In the genomic region with DNA sequence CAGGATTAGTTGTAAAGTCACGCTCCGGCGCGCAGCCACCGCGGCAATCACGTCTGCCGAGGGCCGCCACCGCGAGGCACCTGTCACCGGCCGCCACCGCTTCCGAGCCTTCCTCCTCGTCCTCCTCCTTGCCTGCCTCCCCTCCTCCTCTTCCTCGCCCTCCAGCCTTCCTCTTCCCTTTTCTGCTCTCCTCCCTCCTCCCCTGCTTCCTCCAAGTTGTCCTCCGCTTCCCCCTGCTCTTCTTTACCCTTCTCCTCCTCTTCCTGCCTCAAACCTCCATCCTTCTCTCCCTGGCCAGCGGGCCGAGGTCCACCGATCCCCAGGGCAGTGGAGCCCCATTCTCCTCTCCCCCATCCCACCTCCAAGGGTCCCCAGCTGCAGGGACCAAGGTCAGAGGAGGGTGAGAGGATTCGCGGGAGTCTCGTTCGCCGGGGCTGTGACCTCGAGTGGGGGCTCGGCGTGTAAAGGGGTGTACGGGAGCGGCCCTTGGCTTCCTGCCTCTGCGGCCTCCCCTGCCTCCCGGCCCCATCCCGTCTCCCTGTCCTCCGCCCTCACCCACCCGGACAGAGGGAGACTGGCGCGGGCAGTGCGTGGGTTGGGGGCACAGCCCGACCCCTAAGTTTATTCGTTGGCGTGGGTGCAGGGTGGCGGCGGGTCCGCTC, we compare ENCODE assay signal across 2 cellular contexts.
TF ChIP-seq lines count a peak whose summit lies in the region.

No MANE protein-coding gene starts in this region.

TF ChIP-seq in A549, 52 proteins besides CTCF, POLR2A, EP300 and RAD21 (continued from another document):
- TF ChIP-seq, protein P1, sequence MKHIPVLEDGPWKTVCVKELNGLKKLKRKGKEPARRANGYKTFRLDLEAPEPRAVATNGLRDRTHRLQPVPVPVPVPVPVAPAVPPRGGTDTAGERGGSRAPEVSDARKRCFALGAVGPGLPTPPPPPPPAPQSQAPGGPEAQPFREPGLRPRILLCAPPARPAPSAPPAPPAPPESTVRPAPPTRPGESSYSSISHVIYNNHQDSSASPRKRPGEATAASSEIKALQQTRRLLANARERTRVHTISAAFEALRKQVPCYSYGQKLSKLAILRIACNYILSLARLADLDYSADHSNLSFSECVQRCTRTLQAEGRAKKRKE (CRISPR knock-in tag; IDR thresholded peaks at IDR 0.05; ENCODE audit: low read depth): no peak
- TF ChIP-seq RARB (CRISPR knock-in tag; IDR thresholded peaks at IDR 0.05) (no peak), BHLHE40 (IDR thresholded peaks at IDR 0.05; ENCODE audit: low read depth, low read length) (no peak), POLR2AphosphoS2 (conservative IDR thresholded peaks at IDR 0.05; ENCODE audit: low read length) (no peak), JUNB (IDR thresholded peaks at IDR 0.05) (no peak), RFX5 (IDR thresholded peaks at IDR 0.05) (no peak), KDM1A (IDR thresholded peaks at IDR 0.05; ENCODE audit: low read depth) (no peak), KDM5A (IDR thresholded peaks at IDR 0.05) (no peak), NFE2L2 (conservative IDR thresholded peaks at IDR 0.05; ENCODE audit: low read length) (no peak)
- TF ChIP-seq, protein P2, sequence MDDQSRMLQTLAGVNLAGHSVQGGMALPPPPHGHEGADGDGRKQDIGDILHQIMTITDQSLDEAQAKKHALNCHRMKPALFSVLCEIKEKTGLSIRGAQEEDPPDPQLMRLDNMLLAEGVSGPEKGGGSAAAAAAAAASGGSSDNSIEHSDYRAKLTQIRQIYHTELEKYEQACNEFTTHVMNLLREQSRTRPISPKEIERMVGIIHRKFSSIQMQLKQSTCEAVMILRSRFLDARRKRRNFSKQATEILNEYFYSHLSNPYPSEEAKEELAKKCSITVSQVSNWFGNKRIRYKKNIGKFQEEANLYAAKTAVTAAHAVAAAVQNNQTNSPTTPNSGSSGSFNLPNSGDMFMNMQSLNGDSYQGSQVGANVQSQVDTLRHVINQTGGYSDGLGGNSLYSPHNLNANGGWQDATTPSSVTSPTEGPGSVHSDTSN (IDR thresholded peaks at IDR 0.05): no peak
- TF ChIP-seq, protein P3, sequence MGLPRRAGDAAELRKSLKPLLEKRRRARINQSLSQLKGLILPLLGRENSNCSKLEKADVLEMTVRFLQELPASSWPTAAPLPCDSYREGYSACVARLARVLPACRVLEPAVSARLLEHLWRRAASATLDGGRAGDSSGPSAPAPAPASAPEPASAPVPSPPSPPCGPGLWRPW (IDR thresholded peaks at IDR 0.05): no peak
- TF ChIP-seq, protein P4, sequence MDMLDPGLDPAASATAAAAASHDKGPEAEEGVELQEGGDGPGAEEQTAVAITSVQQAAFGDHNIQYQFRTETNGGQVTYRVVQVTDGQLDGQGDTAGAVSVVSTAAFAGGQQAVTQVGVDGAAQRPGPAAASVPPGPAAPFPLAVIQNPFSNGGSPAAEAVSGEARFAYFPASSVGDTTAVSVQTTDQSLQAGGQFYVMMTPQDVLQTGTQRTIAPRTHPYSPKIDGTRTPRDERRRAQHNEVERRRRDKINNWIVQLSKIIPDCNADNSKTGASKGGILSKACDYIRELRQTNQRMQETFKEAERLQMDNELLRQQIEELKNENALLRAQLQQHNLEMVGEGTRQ (IDR thresholded peaks at IDR 0.05): no peak

TF ChIP-seq in GM23338, 12 proteins besides CTCF, POLR2A, EP300 and RAD21 (continued from another document):
- TF ChIP-seq, protein P5, sequence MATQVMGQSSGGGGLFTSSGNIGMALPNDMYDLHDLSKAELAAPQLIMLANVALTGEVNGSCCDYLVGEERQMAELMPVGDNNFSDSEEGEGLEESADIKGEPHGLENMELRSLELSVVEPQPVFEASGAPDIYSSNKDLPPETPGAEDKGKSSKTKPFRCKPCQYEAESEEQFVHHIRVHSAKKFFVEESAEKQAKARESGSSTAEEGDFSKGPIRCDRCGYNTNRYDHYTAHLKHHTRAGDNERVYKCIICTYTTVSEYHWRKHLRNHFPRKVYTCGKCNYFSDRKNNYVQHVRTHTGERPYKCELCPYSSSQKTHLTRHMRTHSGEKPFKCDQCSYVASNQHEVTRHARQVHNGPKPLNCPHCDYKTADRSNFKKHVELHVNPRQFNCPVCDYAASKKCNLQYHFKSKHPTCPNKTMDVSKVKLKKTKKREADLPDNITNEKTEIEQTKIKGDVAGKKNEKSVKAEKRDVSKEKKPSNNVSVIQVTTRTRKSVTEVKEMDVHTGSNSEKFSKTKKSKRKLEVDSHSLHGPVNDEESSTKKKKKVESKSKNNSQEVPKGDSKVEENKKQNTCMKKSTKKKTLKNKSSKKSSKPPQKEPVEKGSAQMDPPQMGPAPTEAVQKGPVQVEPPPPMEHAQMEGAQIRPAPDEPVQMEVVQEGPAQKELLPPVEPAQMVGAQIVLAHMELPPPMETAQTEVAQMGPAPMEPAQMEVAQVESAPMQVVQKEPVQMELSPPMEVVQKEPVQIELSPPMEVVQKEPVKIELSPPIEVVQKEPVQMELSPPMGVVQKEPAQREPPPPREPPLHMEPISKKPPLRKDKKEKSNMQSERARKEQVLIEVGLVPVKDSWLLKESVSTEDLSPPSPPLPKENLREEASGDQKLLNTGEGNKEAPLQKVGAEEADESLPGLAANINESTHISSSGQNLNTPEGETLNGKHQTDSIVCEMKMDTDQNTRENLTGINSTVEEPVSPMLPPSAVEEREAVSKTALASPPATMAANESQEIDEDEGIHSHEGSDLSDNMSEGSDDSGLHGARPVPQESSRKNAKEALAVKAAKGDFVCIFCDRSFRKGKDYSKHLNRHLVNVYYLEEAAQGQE (IDR thresholded peaks at IDR 0.05; ENCODE audit: unreplicated experiment): no peak
- no peak for TF ChIP-seq JUNB (IDR thresholded peaks at IDR 0.05; ENCODE audit: unreplicated experiment)
- TF ChIP-seq NANOG (IDR thresholded peaks at IDR 0.05; ENCODE audit: borderline replicate concordance): no peak
- TF ChIP-seq STAT1 (IDR thresholded peaks at IDR 0.05; ENCODE audit: unreplicated experiment): no peak
- TF ChIP-seq, protein P6, sequence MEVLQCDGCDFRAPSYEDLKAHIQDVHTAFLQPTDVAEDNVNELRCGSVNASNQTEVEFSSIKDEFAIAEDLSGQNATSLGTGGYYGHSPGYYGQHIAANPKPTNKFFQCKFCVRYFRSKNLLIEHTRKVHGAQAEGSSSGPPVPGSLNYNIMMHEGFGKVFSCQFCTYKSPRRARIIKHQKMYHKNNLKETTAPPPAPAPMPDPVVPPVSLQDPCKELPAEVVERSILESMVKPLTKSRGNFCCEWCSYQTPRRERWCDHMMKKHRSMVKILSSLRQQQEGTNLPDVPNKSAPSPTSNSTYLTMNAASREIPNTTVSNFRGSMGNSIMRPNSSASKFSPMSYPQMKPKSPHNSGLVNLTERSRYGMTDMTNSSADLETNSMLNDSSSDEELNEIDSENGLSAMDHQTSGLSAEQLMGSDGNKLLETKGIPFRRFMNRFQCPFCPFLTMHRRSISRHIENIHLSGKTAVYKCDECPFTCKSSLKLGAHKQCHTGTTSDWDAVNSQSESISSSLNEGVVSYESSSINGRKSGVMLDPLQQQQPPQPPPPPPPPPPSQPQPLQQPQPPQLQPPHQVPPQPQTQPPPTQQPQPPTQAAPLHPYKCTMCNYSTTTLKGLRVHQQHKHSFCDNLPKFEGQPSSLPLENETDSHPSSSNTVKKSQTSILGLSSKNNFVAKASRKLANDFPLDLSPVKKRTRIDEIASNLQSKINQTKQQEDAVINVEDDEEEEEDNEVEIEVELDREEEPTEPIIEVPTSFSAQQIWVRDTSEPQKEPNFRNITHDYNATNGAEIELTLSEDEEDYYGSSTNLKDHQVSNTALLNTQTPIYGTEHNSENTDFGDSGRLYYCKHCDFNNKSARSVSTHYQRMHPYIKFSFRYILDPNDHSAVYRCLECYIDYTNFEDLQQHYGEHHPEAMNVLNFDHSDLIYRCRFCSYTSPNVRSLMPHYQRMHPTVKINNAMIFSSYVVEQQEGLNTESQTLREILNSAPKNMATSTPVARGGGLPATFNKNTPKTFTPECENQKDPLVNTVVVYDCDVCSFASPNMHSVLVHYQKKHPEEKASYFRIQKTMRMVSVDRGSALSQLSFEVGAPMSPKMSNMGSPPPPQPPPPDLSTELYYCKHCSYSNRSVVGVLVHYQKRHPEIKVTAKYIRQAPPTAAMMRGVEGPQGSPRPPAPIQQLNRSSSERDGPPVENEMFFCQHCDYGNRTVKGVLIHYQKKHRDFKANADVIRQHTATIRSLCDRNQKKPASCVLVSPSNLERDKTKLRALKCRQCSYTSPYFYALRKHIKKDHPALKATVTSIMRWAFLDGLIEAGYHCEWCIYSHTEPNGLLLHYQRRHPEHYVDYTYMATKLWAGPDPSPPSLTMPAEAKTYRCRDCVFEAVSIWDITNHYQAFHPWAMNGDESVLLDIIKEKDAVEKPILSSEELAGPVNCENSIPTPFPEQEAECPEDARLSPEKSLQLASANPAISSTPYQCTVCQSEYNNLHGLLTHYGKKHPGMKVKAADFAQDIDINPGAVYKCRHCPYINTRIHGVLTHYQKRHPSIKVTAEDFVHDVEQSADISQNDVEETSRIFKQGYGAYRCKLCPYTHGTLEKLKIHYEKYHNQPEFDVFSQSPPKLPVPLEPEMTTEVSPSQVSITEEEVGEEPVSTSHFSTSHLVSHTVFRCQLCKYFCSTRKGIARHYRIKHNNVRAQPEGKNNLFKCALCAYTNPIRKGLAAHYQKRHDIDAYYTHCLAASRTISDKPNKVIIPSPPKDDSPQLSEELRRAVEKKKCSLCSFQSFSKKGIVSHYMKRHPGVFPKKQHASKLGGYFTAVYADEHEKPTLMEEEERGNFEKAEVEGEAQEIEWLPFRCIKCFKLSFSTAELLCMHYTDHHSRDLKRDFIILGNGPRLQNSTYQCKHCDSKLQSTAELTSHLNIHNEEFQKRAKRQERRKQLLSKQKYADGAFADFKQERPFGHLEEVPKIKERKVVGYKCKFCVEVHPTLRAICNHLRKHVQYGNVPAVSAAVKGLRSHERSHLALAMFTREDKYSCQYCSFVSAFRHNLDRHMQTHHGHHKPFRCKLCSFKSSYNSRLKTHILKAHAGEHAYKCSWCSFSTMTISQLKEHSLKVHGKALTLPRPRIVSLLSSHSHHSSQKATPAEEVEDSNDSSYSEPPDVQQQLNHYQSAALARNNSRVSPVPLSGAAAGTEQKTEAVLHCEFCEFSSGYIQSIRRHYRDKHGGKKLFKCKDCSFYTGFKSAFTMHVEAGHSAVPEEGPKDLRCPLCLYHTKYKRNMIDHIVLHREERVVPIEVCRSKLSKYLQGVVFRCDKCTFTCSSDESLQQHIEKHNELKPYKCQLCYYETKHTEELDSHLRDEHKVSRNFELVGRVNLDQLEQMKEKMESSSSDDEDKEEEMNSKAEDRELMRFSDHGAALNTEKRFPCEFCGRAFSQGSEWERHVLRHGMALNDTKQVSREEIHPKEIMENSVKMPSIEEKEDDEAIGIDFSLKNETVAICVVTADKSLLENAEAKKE (CRISPR knock-in tag; IDR thresholded peaks at IDR 0.05): no peak
TF ChIP-seq in GM23338: peak in this region for 1.
